ENCODE assay signal across 8 cellular contexts in the genomic region with DNA sequence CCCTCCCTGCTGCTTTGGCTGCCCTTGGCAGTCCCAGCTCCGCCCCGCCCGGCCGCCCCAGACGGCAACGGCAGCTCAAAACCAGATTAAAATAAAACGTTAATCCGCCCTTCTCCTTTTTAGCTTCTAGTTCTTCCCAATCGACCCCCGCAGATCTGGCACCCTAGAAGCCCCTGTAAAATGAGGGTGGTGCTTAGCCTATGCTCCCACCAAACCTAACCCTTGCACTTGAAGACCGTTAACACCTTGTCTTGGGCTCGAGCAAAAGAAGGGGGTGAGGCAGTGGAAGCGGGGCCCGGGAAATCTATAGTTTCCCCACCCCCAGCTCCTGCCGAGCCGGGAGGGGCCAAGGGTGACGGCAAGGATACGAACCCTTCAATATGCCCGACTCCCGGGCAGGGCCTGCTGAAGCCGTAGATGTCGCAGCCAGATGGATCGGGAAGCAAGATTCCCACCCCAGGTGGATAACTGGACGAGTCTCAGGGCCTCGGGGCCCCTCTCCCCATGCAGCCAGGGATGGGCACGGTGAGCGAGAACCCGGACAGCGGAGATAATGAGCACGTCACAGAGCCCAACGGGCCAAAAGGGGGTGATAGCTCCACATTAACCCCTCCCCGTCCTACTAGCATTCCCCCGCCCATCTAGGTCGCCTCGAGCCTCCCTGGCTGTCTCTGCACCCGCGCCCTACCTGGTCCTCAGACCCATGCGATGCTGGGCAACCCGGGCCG.
A peak's percentile ranks its signal among the peaks of the same experiment; 100 is the strongest.
DNase-seq lines count a peak whose midpoint lies in the region; ATAC-seq, FAIRE-seq and TF ChIP-seq lines count a peak whose summit lies in the region.

No MANE protein-coding gene starts in this region.

- H3K36me3 ChIP-seq in H7 (replicated peaks; ENCODE audit: control insufficient read depth, insufficient read depth, low read length), result no peaks in the 10 kb centered on the region
- no peaks in the 10 kb centered on the region for H3K36me3 ChIP-seq in iPS-18a (ENCODE audit: control insufficient read depth, low read depth, low read length)

- H3K27me3 ChIP-seq in H7 (ENCODE audit: control insufficient read depth, insufficient read depth, low read length) (peaks cover 84% of the 10 kb centered on the region), iPS-18a (ENCODE audit: control insufficient read depth, insufficient read depth, low read length) (peaks cover 94% of the 10 kb centered on the region)

- peak overlapping the region; percentile 69 for H3K4me3 ChIP-seq in A549
- H3K4me3 ChIP-seq in H7 (ENCODE audit: insufficient read depth, low read depth, low read length), result peak overlapping the region; percentile 75
- peak overlapping the region; percentile 65 for H3K4me3 ChIP-seq in iPS-18a (ENCODE audit: low read length)

- peak; percentile 11 to 36; a peak in 4 of 6 replicates for ATAC-seq in A549

- CTCF ChIA-PET in A549 (lab: Yijun Ruan, JAX), result interaction anchor here (0.5 to 4.1 kb wide), 7 partner anchors 8 to 187 kb away, joined by 3 to 11 read pairs (median 3); no protein-coding TSS in a partner anchor

- no peak overlapping the region for H3K9ac ChIP-seq in iPS-18a (ENCODE audit: low read length)

- H3K27ac ChIP-seq in A549 (peak overlapping the region; percentile 78 to 89), iPS-18a (ENCODE audit: low read length) (no peak overlapping the region)

- H3K9me3 ChIP-seq in A549 (no peaks in the 10 kb centered on the region), iPS-18a (ENCODE audit: control insufficient read depth, low read depth, low read length) (no peaks in the 10 kb centered on the region)

- H3K4me2 ChIP-seq in A549, result peak overlapping the region; percentile 86

- H3K4me1 ChIP-seq in A549 (peaks cover 12% of the 10 kb centered on the region), iPS-18a (ENCODE audit: control insufficient read depth, low read depth, low read length) (peaks cover 36% of the 10 kb centered on the region)

- no peak for TF ChIP-seq POLR2A in A549 (IDR thresholded peaks at IDR 0.05; ENCODE audit: low read length)

- no peak for TF ChIP-seq EP300 in A549 (IDR thresholded peaks at IDR 0.05)

- DNase-seq in A549 (ENCODE audit: low read depth in 1 of 2, low spot score in 1 of 2) (peak in 1 of 2 experiments; percentile 57), H7 (peak; percentile 90), SW480 (ENCODE audit: low spot score) (peak; percentile 67), midbrain (lab: John Stamatoyannopoulos, UW) (no peak), HPDE6-E6E7 (ENCODE audit: extremely low spot score) (no peak), AG08395 (ENCODE audit: low spot score) (no peak), SHP77 (lab: John Stamatoyannopoulos, UW) (no peak)

- no peak for FAIRE-seq in A549 (lab: Jason Lieb, UNC)

- WGBS in A549 (ENCODE audit: missing lambda C conversion rate), result 65% methylated on average over 35 of the region's 40 CpGs

- no peak for TF ChIP-seq RAD21 in A549 (conservative IDR thresholded peaks at IDR 0.05 in 1 of 2, IDR thresholded peaks at IDR 0.05 in 1 of 2)

- no peak for TF ChIP-seq CTCF in A549 (IDR thresholded peaks at IDR 0.05)

- POLR2A ChIA-PET in A549 (lab: Yijun Ruan, JAX), result interaction anchor here (1.4 kb wide), 1 partner anchor 43 kb away, joined by 10 read pairs; no protein-coding TSS in a partner anchor

TF ChIP-seq in A549, 52 proteins besides CTCF, POLR2A, EP300 and RAD21:
- TF ChIP-seq RFX5 (IDR thresholded peaks at IDR 0.05) (no peak), CBX2 (IDR thresholded peaks at IDR 0.05; ENCODE audit: borderline replicate concordance, low read depth) (no peak), HOXB5 (CRISPR knock-in tag; IDR thresholded peaks at IDR 0.05) (no peak)

Comparison
In these comparisons a context has a peak if more than half of its experiments do, and no peak if none do; other contexts are left out.
1. DNase-seq: peak in H7 (single experiment) and SW480 (single experiment); none in midbrain (single experiment), HPDE6-E6E7 (single experiment), AG08395 (single experiment) and SHP77 (0 of 2).
2. Peak in every context shown above with its lines, with median percentiles within 50 percentile points of each other: H3K4me3 ChIP-seq.